Comparison of ENCODE assay signal across 17 cellular contexts in genomic region chr1:110425611-110426152, GRCh38. TPM values are rescaled to one million over a fixed set of nuclear protein-coding genes. Genes with fewer than 3 reads are reported as not detected.
A peak's percentile ranks its signal among the peaks of the same experiment; 100 is the strongest.
DNase-seq lines count a peak whose midpoint lies in the region; ATAC-seq and TF ChIP-seq lines count a peak whose summit lies in the region.
"Had no signal": no experiment of that assay in that cellular context is flagged by ENCODE, and none has a peak within 500 bp of the region (broad histone marks: within the 10 kb centered on the region; RNA-seq: fewer than 3 reads in every experiment).

No MANE protein-coding gene starts in this region.

- H3K23ac ChIP-seq in IMR-90 (ENCODE audit: low read depth, low read length) = no peak overlapping the region

- dilution Hi-C loops in IMR-90 (cut with HindIII; ENCODE audit: low sequenced_read_pairs, unreplicated experiment) = no loop called here

- no peak overlapping the region for H2BK20ac ChIP-seq in IMR-90 (ENCODE audit: low read depth, low read length)

- no peak overlapping the region for H2AK5ac ChIP-seq in IMR-90 (ENCODE audit: low read depth, low read length)

- H2BK15ac ChIP-seq in IMR-90 (ENCODE audit: low read depth, low read length) = no peak overlapping the region

- BruUV-seq in IMR-90 (replicated peaks; lab: Mats Ljungman, UMichigan) = no TSS peak

- H3K9me3 Mint-ChIP-seq in dendritic cell treated with granulocyte-macrophage colony-stimulating factor and Interleukin-4, amounts not matched to agents 40 ng/mL and 50 ng/mL, for 4 days = peaks cover 8% of the 10 kb centered on the region
- no peaks in the 10 kb centered on the region for H3K9me3 Mint-ChIP-seq in natural killer cell treated with Interleukin-12 subunit alpha and Interleukin-12 subunit beta and Interleukin-15 and Interleukin-18, amount 100 ng/mL, for 72 hours
- H3K9me3 Mint-ChIP-seq: activated CD4-positive, alpha-beta memory T cell treated with anti-CD3 and anti-CD28 coated beads, Interleukin-2, amount 10 ng/mL, durations not matched to agents 7 days and 5 days; activated naive CD8-positive, alpha-beta T cell treated with anti-CD3 and anti-CD28 coated beads, Interleukin-2, amount 50 U/mL, for 24 hours; central memory CD8-positive, alpha-beta T cell had no signal

- no peak overlapping the region for H4K91ac ChIP-seq in IMR-90 (ENCODE audit: insufficient read depth, low read depth, low read length)

- TF ChIP-seq CTCF in IMR-90 (conservative IDR thresholded peaks at IDR 0.05; ENCODE audit: low read depth, low read length) (no peak), stomach (IDR thresholded peaks at IDR 0.05) (no peak)

- peaks cover 56% of the 10 kb centered on the region for H3K4me1 Mint-ChIP-seq in dendritic cell treated with granulocyte-macrophage colony-stimulating factor and Interleukin-4, amounts not matched to agents 40 ng/mL and 50 ng/mL, for 4 days (ENCODE audit: low read depth)
- H3K4me1 Mint-ChIP-seq in natural killer cell treated with Interleukin-12 subunit alpha and Interleukin-12 subunit beta and Interleukin-15 and Interleukin-18, amount 100 ng/mL, for 72 hours (ENCODE audit: low read depth in 2 of 2) = no peaks in the 10 kb centered on the region
- H3K4me1 Mint-ChIP-seq: activated naive CD8-positive, alpha-beta T cell treated with anti-CD3 and anti-CD28 coated beads, Interleukin-2, amount 50 U/mL, for 24 hours; central memory CD8-positive, alpha-beta T cell had no signal

- no peak for ATAC-seq in IMR-90 (ENCODE audit: low read depth)
- no peak for ATAC-seq in esophagus mucosa
- ATAC-seq in natural killer cell treated with Interleukin-12 subunit alpha and Interleukin-12 subunit beta and Interleukin-15 and Interleukin-18, amount 100 ng/mL, for 72 hours = no peak
- ATAC-seq: activated naive CD8-positive, alpha-beta T cell treated with anti-CD3 and anti-CD28 coated beads, Interleukin-2, amount 50 U/mL, for 24 hours; foreskin keratinocyte had no signal

- H3K36me3 ChIP-seq in IMR-90 (ENCODE audit: control insufficient read depth, insufficient read depth, low read length) (no peaks in the 10 kb centered on the region), stomach (no peaks in the 10 kb centered on the region)
- H3K36me3 ChIP-seq: BE2C, Peyer's patch, thoracic aorta had no signal

- peak overlapping the region; percentile 15 for H2AFZ ChIP-seq in IMR-90 (replicated peaks; ENCODE audit: low read length, poor library complexity)

- H4K8ac ChIP-seq in IMR-90 (ENCODE audit: low read depth in 2 of 2, low read length in 2 of 2) = no peak overlapping the region

- TF ChIP-seq POLR2A in IMR-90 (IDR thresholded peaks at IDR 0.05; ENCODE audit: low read depth, low read length) = no peak
- no peak for TF ChIP-seq POLR2A in stomach (IDR thresholded peaks at IDR 0.05)

- H3K4me3 ChIP-seq in IMR-90 (ENCODE audit: insufficient read depth, low read depth, low read length) (no peak overlapping the region), stomach (no peak overlapping the region)
- H3K4me3 ChIP-seq: lung, Peyer's patch, thoracic aorta had no signal

- no peak for DNase-seq in IMR-90
- peak; percentile 53 for DNase-seq in medulla oblongata (ENCODE audit: extremely low spot score)
- no peak for DNase-seq in stomach
- no peak for DNase-seq in natural killer cell treated with Interleukin-12 subunit alpha and Interleukin-12 subunit beta and Interleukin-15 and Interleukin-18, amount 100 ng/mL, for 72 hours (ENCODE audit: low spot score)
- DNase-seq in SW 1271 (lab: John Stamatoyannopoulos, UW) = no peak
- DNase-seq: activated CD4-positive, alpha-beta memory T cell treated with anti-CD3 and anti-CD28 coated beads, Interleukin-2, amount 10 ng/mL, durations not matched to agents 7 days and 5 days; activated naive CD8-positive, alpha-beta T cell treated with anti-CD3 and anti-CD28 coated beads, Interleukin-2, amount 50 U/mL, for 24 hours; BE2C; foreskin keratinocyte; NCI-H1930; nephron progenitor cell; Peyer's patch had no signal

- no peak overlapping the region for H2BK120ac ChIP-seq in IMR-90 (ENCODE audit: low read depth, low read length)

- H3K4me3 Mint-ChIP-seq in dendritic cell treated with granulocyte-macrophage colony-stimulating factor and Interleukin-4, amounts not matched to agents 40 ng/mL and 50 ng/mL, for 4 days = no peak overlapping the region
- H3K4me3 Mint-ChIP-seq in natural killer cell treated with Interleukin-12 subunit alpha and Interleukin-12 subunit beta and Interleukin-15 and Interleukin-18, amount 100 ng/mL, for 72 hours = no peak overlapping the region
- H3K4me3 Mint-ChIP-seq: activated CD4-positive, alpha-beta memory T cell treated with anti-CD3 and anti-CD28 coated beads, Interleukin-2, amount 10 ng/mL, durations not matched to agents 7 days and 5 days; activated naive CD8-positive, alpha-beta T cell treated with anti-CD3 and anti-CD28 coated beads, Interleukin-2, amount 50 U/mL, for 24 hours; central memory CD8-positive, alpha-beta T cell; nephron progenitor cell had no signal

- TF ChIP-seq RAD21 in IMR-90 (IDR thresholded peaks at IDR 0.05; ENCODE audit: low read length) = no peak

- in situ Hi-C loops in IMR-90 (cut with MboI; ENCODE audit: low sequenced_read_pairs) = no loop called here

- H3K14ac ChIP-seq in IMR-90 (replicated peaks; ENCODE audit: low read depth, low read length) = no peak overlapping the region

- no peak overlapping the region for H2AK9ac ChIP-seq in IMR-90 (replicated peaks; ENCODE audit: low read depth, low read length, poor library complexity)

- no peak for TF ChIP-seq EP300 in stomach (IDR thresholded peaks at IDR 0.05)

- H3K36me3 Mint-ChIP-seq in dendritic cell treated with granulocyte-macrophage colony-stimulating factor and Interleukin-4, amounts not matched to agents 40 ng/mL and 50 ng/mL, for 4 days (ENCODE audit: low read depth) = no peaks in the 10 kb centered on the region
- no peaks in the 10 kb centered on the region for H3K36me3 Mint-ChIP-seq in natural killer cell treated with Interleukin-12 subunit alpha and Interleukin-12 subunit beta and Interleukin-15 and Interleukin-18, amount 100 ng/mL, for 72 hours

- no peak overlapping the region for H3K27ac ChIP-seq in IMR-90 (ENCODE audit: insufficient read depth, low read length)
- H3K27ac ChIP-seq in stomach = peak overlapping the region in 3 of 5 donors; percentile 10 to 37 (median 13)
- H3K27ac ChIP-seq: foreskin keratinocyte, Peyer's patch had no signal

- peak overlapping the region; percentile 55 for H3K27ac Mint-ChIP-seq in dendritic cell treated with granulocyte-macrophage colony-stimulating factor and Interleukin-4, amounts not matched to agents 40 ng/mL and 50 ng/mL, for 4 days
- no peak overlapping the region for H3K27ac Mint-ChIP-seq in natural killer cell treated with Interleukin-12 subunit alpha and Interleukin-12 subunit beta and Interleukin-15 and Interleukin-18, amount 100 ng/mL, for 72 hours
- H3K27ac Mint-ChIP-seq: activated CD4-positive, alpha-beta memory T cell treated with anti-CD3 and anti-CD28 coated beads, Interleukin-2, amount 10 ng/mL, durations not matched to agents 7 days and 5 days; activated naive CD8-positive, alpha-beta T cell treated with anti-CD3 and anti-CD28 coated beads, Interleukin-2, amount 50 U/mL, for 24 hours; nephron progenitor cell had no signal

- H3K18ac ChIP-seq in IMR-90 (ENCODE audit: low read depth, low read length) = no peak overlapping the region

- 23% methylated on average over 4 of the region's 9 CpGs; no CpG with 5 or more reads in 1 of the 2 experiments for WGBS in IMR-90 (ENCODE audit: extremely low coverage in 2 of 2, insufficient read length in 1 of 2), 2 experiments
- 56 to 74% (median 70%) methylated on average over 9 of the region's 9 CpGs for WGBS in stomach, 5 donors

- H2BK5ac ChIP-seq in IMR-90 (ENCODE audit: low read depth, low read length, poor library complexity, severe bottlenecking) = no peak overlapping the region

- H4K20me1 ChIP-seq in IMR-90 (ENCODE audit: insufficient read depth, low read length) = no peaks in the 10 kb centered on the region

- H3K9me1 ChIP-seq in IMR-90 (ENCODE audit: insufficient read depth, low read length) = no peaks in the 10 kb centered on the region

- no peaks in the 10 kb centered on the region for H3K4me1 ChIP-seq in IMR-90 (ENCODE audit: control insufficient read depth, insufficient read depth, low read length)
- H3K4me1 ChIP-seq in stomach = peaks cover 0 to 16% (median 0%) of the 10 kb centered on the region in 4 donors
- H3K4me1 ChIP-seq: BE2C, foreskin keratinocyte, Peyer's patch had no signal

- intact Hi-C loops in IMR-90 (cut with micrococcal nuclease) = no loop called here
- intact Hi-C loops in dendritic cell treated with granulocyte-macrophage colony-stimulating factor and Interleukin-4, amounts not matched to agents 40 ng/mL and 50 ng/mL, for 4 days (cut with micrococcal nuclease) = no loop called here
- intact Hi-C loops in stomach (cut with DNase I; ENCODE audit: low total_unique reads) = no loop called here

- no peak overlapping the region for H3K56ac ChIP-seq in IMR-90 (ENCODE audit: extremely low read depth, insufficient read depth, low read length)

- CTCF ChIA-PET in IMR-90 (lab: Yijun Ruan, JAX) = interaction anchor here (1.0 to 1.4 kb wide), 2 partner anchors 26 to 70 kb away, joined by 3 to 4 read pairs; no protein-coding TSS in a partner anchor

- no peak overlapping the region for H3K9ac ChIP-seq in IMR-90 (ENCODE audit: low read depth, low read length)

- POLR2A ChIA-PET in IMR-90 (lab: Charles Lee; ENCODE audit: unreplicated experiment) = no interaction called here

- peaks cover 31% of the 10 kb centered on the region for H3K27me3 ChIP-seq in IMR-90 (ENCODE audit: control insufficient read depth, insufficient read depth, low read length)
- H3K27me3 ChIP-seq in stomach = peaks cover 0 to 7% (median 0%) of the 10 kb centered on the region in 3 donors
- H3K27me3 ChIP-seq: Peyer's patch had no signal

- no peak overlapping the region for H3K4ac ChIP-seq in IMR-90 (ENCODE audit: low read depth, low read length)

- H3K27me3 Mint-ChIP-seq in dendritic cell treated with granulocyte-macrophage colony-stimulating factor and Interleukin-4, amounts not matched to agents 40 ng/mL and 50 ng/mL, for 4 days = no peaks in the 10 kb centered on the region
- H3K27me3 Mint-ChIP-seq in natural killer cell treated with Interleukin-12 subunit alpha and Interleukin-12 subunit beta and Interleukin-15 and Interleukin-18, amount 100 ng/mL, for 72 hours = peaks cover 6 to 10% of the 10 kb centered on the region in 2 donors

- H3K9me3 ChIP-seq in IMR-90 (ENCODE audit: control insufficient read depth, insufficient read depth, low read length) (no peaks in the 10 kb centered on the region), stomach (no peaks in the 10 kb centered on the region)
- H3K9me3 ChIP-seq: BE2C, Peyer's patch, thoracic aorta had no signal

- H4K5ac ChIP-seq in IMR-90 (ENCODE audit: low read depth, low read length) = no peak overlapping the region

- H3K79me1 ChIP-seq in IMR-90 (ENCODE audit: low read depth in 1 of 2, low read length in 2 of 2) = no peaks in the 10 kb centered on the region

- H3K4me2 ChIP-seq in IMR-90 (ENCODE audit: low read depth, low read length) = no peak overlapping the region

RNA-seq across cellular contexts. Expression of gene LAMTOR5, which starts 18.2 kb away (rescaled TPM):
- total RNA-seq in IMR-90 (2012; rRNA removed) = 159 and 177 TPM in 2 replicates
- 320 and 369 TPM in 2 replicates for polyA plus RNA-seq in IMR-90 (2012; rRNA removed)
- 431 and 469 TPM in 2 replicates for polyA plus RNA-seq in IMR-90 (2012; cell fraction: cytosol; rRNA removed)
- 97.8 and 199 TPM in 2 replicates for polyA plus RNA-seq in IMR-90 (2012; cell fraction: nucleus; rRNA removed; ENCODE audit: low replicate concordance)
- total RNA-seq in stomach = 10 to 100 TPM in 3 of 5 donors, 1 to 10 TPM in 1, not detected in 1; 8.5 to 48.8 (median 18.6) TPM
- 100 to 1,000 TPM; 269 to 440 (median 318) TPM for polyA plus RNA-seq in stomach
- total RNA-seq in esophagus mucosa = 102 TPM
- total RNA-seq in natural killer cell treated with Interleukin-12 subunit alpha and Interleukin-12 subunit beta and Interleukin-15 and Interleukin-18, amount 100 ng/mL, for 72 hours = 100 to 1,000 TPM in 1 of 2 donors, 10 to 100 TPM in 1; 86.1 to 150 TPM

RNA-seq across cellular contexts. Expression of gene PROK1, which starts 25.3 kb away (rescaled TPM):
- not detected in 2 replicates for total RNA-seq in IMR-90 (2012; rRNA removed)
- polyA plus RNA-seq in IMR-90 (2012; rRNA removed) = not detected in 2 replicates
- polyA plus RNA-seq in IMR-90 (2012; cell fraction: cytosol; rRNA removed) = not detected in 2 replicates
- polyA plus RNA-seq in IMR-90 (2012; cell fraction: nucleus; rRNA removed; ENCODE audit: low replicate concordance) = not detected in 2 replicates
- total RNA-seq in stomach = not detected
- polyA plus RNA-seq in stomach = 1 to 10 TPM in 1 of 3 donors, not detected in 2; 1.5 TPM
- 0.20 TPM for total RNA-seq in esophagus mucosa
- total RNA-seq in natural killer cell treated with Interleukin-12 subunit alpha and Interleukin-12 subunit beta and Interleukin-15 and Interleukin-18, amount 100 ng/mL, for 72 hours = under 1 TPM in 1 of 2 donors, not detected in 1; 0.21 TPM
- total RNA-seq: activated CD4-positive, alpha-beta memory T cell treated with anti-CD3 and anti-CD28 coated beads, Interleukin-2, amount 10 ng/mL, durations not matched to agents 7 days and 5 days; foreskin keratinocyte; lung; Peyer's patch had no signal
- polyA plus RNA-seq: foreskin keratinocyte had no signal

RNA-seq across cellular contexts. Expression of gene SLC16A4, which starts 34.9 kb away (rescaled TPM):
- total RNA-seq in IMR-90 (2012; rRNA removed) (65.2 and 73.0 TPM in 2 replicates), stomach (10 to 100 TPM in 1 of 5 donors, 1 to 10 TPM in 2, under 1 TPM in 1, not detected in 1; 0.89 to 11.1 (median 3.8) TPM), esophagus mucosa (0.44 TPM)
- polyA plus RNA-seq in IMR-90 (2012; rRNA removed) (20.8 and 27.7 TPM in 2 replicates), stomach (1 to 10 TPM; 1.7 to 8.7 (median 2.6) TPM)
- 8.6 and 10.3 TPM in 2 replicates for polyA plus RNA-seq in IMR-90 (2012; cell fraction: cytosol; rRNA removed)
- polyA plus RNA-seq in IMR-90 (2012; cell fraction: nucleus; rRNA removed; ENCODE audit: low replicate concordance) = 2.4 and 16.3 TPM in 2 replicates
- under 1 TPM in 1 of 2 donors, not detected in 1; 0.48 TPM for total RNA-seq in natural killer cell treated with Interleukin-12 subunit alpha and Interleukin-12 subunit beta and Interleukin-15 and Interleukin-18, amount 100 ng/mL, for 72 hours
